ENCODE assay signal across 11 cellular contexts in the genomic region with DNA sequence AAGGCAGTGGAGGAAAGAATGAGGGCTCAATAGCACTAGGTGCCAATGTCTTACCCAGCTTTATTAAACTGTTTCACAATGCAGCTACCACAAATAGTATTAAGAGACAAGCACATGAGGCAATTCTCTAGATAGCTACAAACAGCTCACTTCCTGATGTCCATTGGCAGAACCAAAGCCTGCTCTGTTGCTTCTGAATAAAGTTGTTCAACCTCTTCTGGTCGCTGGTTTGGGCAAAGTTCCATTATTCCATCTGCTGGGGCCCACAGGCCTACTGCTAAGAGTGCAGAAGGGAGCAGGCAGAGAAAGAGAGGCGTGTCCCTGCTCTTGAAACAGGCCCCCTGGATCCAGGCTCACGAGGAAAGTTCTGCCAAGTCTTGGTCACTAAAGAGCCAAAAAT.
A peak's percentile ranks its signal among the peaks of the same experiment; 100 is the strongest.
DNase-seq lines count a peak whose midpoint lies in the region; ATAC-seq lines count a peak whose summit lies in the region.
"Had no signal": no experiment of that assay in that cellular context is flagged by ENCODE, and none has a peak within 500 bp of the region (broad histone marks: within the 10 kb centered on the region; RNA-seq: fewer than 3 reads in every experiment).

No MANE protein-coding gene starts in this region.

- no peaks in the 10 kb centered on the region for H3K27me3 Mint-ChIP-seq in activated T-cell treated with anti-CD3 and anti-CD28 coated beads, Interleukin-2, amount 50 U/mL, for 4 hours (ENCODE audit: low read depth)
- H3K27me3 Mint-ChIP-seq in immature natural killer cell (ENCODE audit: low read depth in 3 of 3): peaks cover 0 to 3% (median 0%) of the 10 kb centered on the region in 3 donors
- H3K27me3 Mint-ChIP-seq: central memory CD8-positive, alpha-beta T cell had no signal

- ATAC-seq in activated T-cell treated with anti-CD3 and anti-CD28 coated beads, Interleukin-2, amount 50 U/mL, for 4 hours: no peak
- no peak for ATAC-seq in HG03571 (IDR thresholded peaks at IDR 0.05; ENCODE audit: unreplicated experiment)
- ATAC-seq: left colon had no signal

- DNase-seq in Ammon's horn (ENCODE audit: low spot score) (peak; percentile 59), SK-MEL-5 (ENCODE audit: low read depth, low spot score) (peak; percentile 31), foreskin melanocyte (peak; percentile 2), posterior vena cava (ENCODE audit: low spot score) (peak; percentile 88), activated gamma-delta T cell treated with Interleukin-2 at 50 U/mL for 16 hours (no peak), immature natural killer cell (no peak)
- DNase-seq in activated T-cell treated with anti-CD3 and anti-CD28 coated beads, Interleukin-2, amount 50 U/mL, for 4 hours: no peak
- DNase-seq: NK-92 treated with Interleukin-12 subunit alpha and Interleukin-12 subunit beta, amount 100 ng/mL, for 24 hours had no signal

- no peaks in the 10 kb centered on the region for H3K4me1 Mint-ChIP-seq in activated T-cell treated with anti-CD3 and anti-CD28 coated beads, Interleukin-2, amount 50 U/mL, for 4 hours (ENCODE audit: low read depth)
- H3K4me1 Mint-ChIP-seq in immature natural killer cell: no peaks in the 10 kb centered on the region
- H3K4me1 Mint-ChIP-seq: central memory CD8-positive, alpha-beta T cell had no signal

- in situ Hi-C loops in SK-MEL-5 (cut with HindIII; ENCODE audit: low pct_unique_long_range_greater_than_20kb, low sequenced_read_pairs): no loop called here

- no peak overlapping the region for H3K4me3 Mint-ChIP-seq in activated T-cell treated with anti-CD3 and anti-CD28 coated beads, Interleukin-2, amount 50 U/mL, for 4 hours
- H3K4me3 Mint-ChIP-seq in immature natural killer cell: no peak overlapping the region
- H3K4me3 Mint-ChIP-seq: central memory CD8-positive, alpha-beta T cell had no signal

- intact Hi-C loops in posterior vena cava (cut with DNase I): no loop called here

- H3K36me3 Mint-ChIP-seq in activated T-cell treated with anti-CD3 and anti-CD28 coated beads, Interleukin-2, amount 50 U/mL, for 4 hours (ENCODE audit: insufficient read depth): no peaks in the 10 kb centered on the region
- H3K36me3 Mint-ChIP-seq in immature natural killer cell: peaks cover 0 to 5% (median 0%) of the 10 kb centered on the region in 3 donors

- no peak overlapping the region for H3K27ac Mint-ChIP-seq in immature natural killer cell

- no peaks in the 10 kb centered on the region for H3K9me3 Mint-ChIP-seq in activated T-cell treated with anti-CD3 and anti-CD28 coated beads, Interleukin-2, amount 50 U/mL, for 4 hours
- no peaks in the 10 kb centered on the region for H3K9me3 Mint-ChIP-seq in immature natural killer cell
- H3K9me3 Mint-ChIP-seq: central memory CD8-positive, alpha-beta T cell had no signal

Comparison
In these comparisons a context has a peak if more than half of its experiments do, and no peak if none do; other contexts are left out.
1. DNase-seq: peak in Ammon's horn (single experiment), SK-MEL-5 (single experiment), foreskin melanocyte (single experiment) and posterior vena cava (single experiment); none in activated gamma-delta T cell treated with Interleukin-2 at 50 U/mL for 16 hours (single experiment), activated T-cell treated with anti-CD3 and anti-CD28 coated beads, Interleukin-2, amount 50 U/mL, for 4 hours (single experiment) and immature natural killer cell (0 of 3).